ENCODE assay signal across 2 cellular contexts in genomic region chr3:25931967-25932366, GRCh38.
A peak's percentile ranks its signal among the peaks of the same experiment; 100 is the strongest.
DNase-seq lines count a peak whose midpoint lies in the region; TF ChIP-seq lines count a peak whose summit lies in the region.
"Not testable (repeated sequence)": the region's sequence is repeated elsewhere in the genome, so short reads cannot be mapped to it uniquely, and the experiment has no call there.

No MANE protein-coding gene starts in this region.

- intact Hi-C loops in spleen (cut with DNase I; ENCODE audit: low total_unique reads) = not testable (repeated sequence)

- not testable (repeated sequence) for H3K27ac ChIP-seq in spleen

- H3K9me3 ChIP-seq in spleen = peaks cover 2 to 45% (median 28%) of the 10 kb centered on the region in 8 donors

- not testable (repeated sequence) for H3K27me3 Mint-ChIP-seq in chondrocyte (ENCODE audit: low read depth)

- H3K27me3 ChIP-seq in spleen (replicated peaks in 1 of 7) = not testable (repeated sequence)

- H3K4me1 Mint-ChIP-seq in chondrocyte (ENCODE audit: low read depth) = not testable (repeated sequence)

- TF ChIP-seq CTCF in chondrocyte (IDR thresholded peaks at IDR 0.05); spleen (IDR thresholded peaks at IDR 0.05 in 8 of 11, conservative IDR thresholded peaks at IDR 0.05 in 3 of 11): not testable (repeated sequence)

- H3K36me3 Mint-ChIP-seq in chondrocyte (ENCODE audit: low read depth) = not testable (repeated sequence)

- WGBS in spleen, 5 donors = 85 to 98% (median 89%) methylated on average over 6 of the region's 6 CpGs

- not testable (repeated sequence) for TF ChIP-seq POLR2A in spleen (IDR thresholded peaks at IDR 0.05)

- not testable (repeated sequence) for H3K4me3 ChIP-seq in spleen

- not testable (repeated sequence) for H3K27ac Mint-ChIP-seq in chondrocyte (ENCODE audit: unreplicated experiment)

- H3K4me1 ChIP-seq in spleen = not testable (repeated sequence)

- H3K4me3 Mint-ChIP-seq in chondrocyte (ENCODE audit: unreplicated experiment) = not testable (repeated sequence)

- DNase-seq in chondrocyte (ENCODE audit: low spot score) = peak; percentile 63
- peak; percentile 30 for DNase-seq in spleen

- peaks cover 29% of the 10 kb centered on the region for H3K9me3 Mint-ChIP-seq in chondrocyte (ENCODE audit: low read depth)

- H3K36me3 ChIP-seq in spleen = not testable (repeated sequence)
